ENCODE assay signal across 8 cellular contexts in genomic region chr13:91781982-91782691, GRCh38.
DNase-seq lines count a peak whose midpoint lies in the region; ATAC-seq and TF ChIP-seq lines count a peak whose summit lies in the region.
"Not testable (repeated sequence)": the region's sequence is repeated elsewhere in the genome, so short reads cannot be mapped to it uniquely, and the experiment has no call there.

No MANE protein-coding gene starts in this region.

- peaks cover 31% of the 10 kb centered on the region for H3K4me1 ChIP-seq in Caco-2
- not testable (repeated sequence) for H3K4me1 ChIP-seq in IMR-90 (ENCODE audit: control insufficient read depth, insufficient read depth, low read length); SK-N-SH (ENCODE audit: control insufficient read depth in 1 of 2, insufficient read depth in 2 of 2, low read depth in 1 of 2, low read length in 1 of 2); heart right ventricle

- not testable (repeated sequence) for H4K20me1 ChIP-seq in IMR-90 (ENCODE audit: insufficient read depth, low read length); SK-N-SH (ENCODE audit: insufficient read depth)

- dilution Hi-C loops in IMR-90 (cut with HindIII; ENCODE audit: low sequenced_read_pairs, unreplicated experiment) = not testable (repeated sequence)

- H3K79me1 ChIP-seq in IMR-90 (ENCODE audit: low read depth in 1 of 2, low read length in 2 of 2) = not testable (repeated sequence)

- not testable (repeated sequence) for ATAC-seq in IMR-90 (ENCODE audit: low read depth); heart right ventricle

- not testable (repeated sequence) for TF ChIP-seq EP300 in SK-N-SH (IDR thresholded peaks at IDR 0.05; ENCODE audit: borderline replicate concordance in 1 of 2, low read depth in 1 of 2, low read length in 1 of 2)

- not testable (repeated sequence) for H3K27me3 ChIP-seq in Caco-2 (replicated peaks; ENCODE audit: control insufficient read depth, insufficient read depth, low read length); IMR-90 (ENCODE audit: control insufficient read depth, insufficient read depth, low read length); SK-N-SH (ENCODE audit: insufficient read depth); heart right ventricle

- not testable (repeated sequence) for H3K4ac ChIP-seq in IMR-90 (ENCODE audit: low read depth, low read length)

- BruUV-seq in Caco-2 (replicated peaks; lab: Mats Ljungman, UMichigan) = TSS peak; percentile 80
- BruUV-seq in IMR-90 (replicated peaks; lab: Mats Ljungman, UMichigan) = not testable (repeated sequence)

- not testable (repeated sequence) for H3K36me3 Mint-ChIP-seq in Caco-2 (ENCODE audit: insufficient read depth, unreplicated experiment); brain

- CTCF ChIA-PET in Caco-2 (lab: Charles Lee) (interaction anchor here (0.6 to 1.4 kb wide), 13 partner anchors 11 to 579 kb away, joined by 3 to 23 read pairs (median 4); partner anchors contain the start of gene GPC5), SK-N-SH (lab: Yijun Ruan, JAX) (interaction anchor here (0.6 to 7.1 kb wide), 24 partner anchors 8 to 1770 kb away, joined by 3 to 107 read pairs (median 4); partner anchors contain the start of gene GPC5)
- CTCF ChIA-PET in IMR-90 (lab: Yijun Ruan, JAX) = not testable (repeated sequence)

- intact Hi-C loops in Caco-2 (cut with micrococcal nuclease; ENCODE audit: unreplicated experiment) (loop anchor here (1.0 to 10.0 kb wide), 9 partner anchors 35 to 469 kb away; no protein-coding TSS in a partner anchor), heart right ventricle (cut with DNase I) (loop anchor here in 5 of 10 donors (5.0 to 10.0 kb wide), 4 partner anchors 397 to 645 kb away; no protein-coding TSS in a partner anchor)
- intact Hi-C loops in IMR-90 (cut with micrococcal nuclease) = not testable (repeated sequence)

- not testable (repeated sequence) for H2AK9ac ChIP-seq in IMR-90 (replicated peaks; ENCODE audit: low read depth, low read length, poor library complexity)

- not testable (repeated sequence) for H3K23ac ChIP-seq in IMR-90 (ENCODE audit: low read depth, low read length)

- not testable (repeated sequence) for H3K14ac ChIP-seq in IMR-90 (replicated peaks; ENCODE audit: low read depth, low read length)

- H4K5ac ChIP-seq in IMR-90 (ENCODE audit: low read depth, low read length) = not testable (repeated sequence)

- not testable (repeated sequence) for H3K4me2 ChIP-seq in IMR-90 (ENCODE audit: low read depth, low read length); SK-N-SH

- H2AK5ac ChIP-seq in IMR-90 (ENCODE audit: low read depth, low read length) = not testable (repeated sequence)

- H4K91ac ChIP-seq in IMR-90 (ENCODE audit: insufficient read depth, low read depth, low read length) = not testable (repeated sequence)

- H2BK20ac ChIP-seq in IMR-90 (ENCODE audit: low read depth, low read length) = not testable (repeated sequence)

- H3K4me3 ChIP-seq in Caco-2 (ENCODE audit: low read depth, low read length); IMR-90 (ENCODE audit: insufficient read depth, low read depth, low read length); SK-N-SH (ENCODE audit: low read depth in 2 of 2, low read length in 1 of 2); heart right ventricle: not testable (repeated sequence)

- H3K4me3 Mint-ChIP-seq in Caco-2 (ENCODE audit: unreplicated experiment) = peak overlapping the region; percentile 25
- H3K4me3 Mint-ChIP-seq in brain = not testable (repeated sequence)

- in situ Hi-C loops in IMR-90 (cut with MboI; ENCODE audit: low sequenced_read_pairs) = not testable (repeated sequence)

- H3K9me1 ChIP-seq in IMR-90 (ENCODE audit: insufficient read depth, low read length) = not testable (repeated sequence)

- H3K9ac ChIP-seq in IMR-90 (ENCODE audit: low read depth, low read length); SK-N-SH: not testable (repeated sequence)

- H3K27ac Mint-ChIP-seq in Caco-2 (ENCODE audit: unreplicated experiment) = not testable (repeated sequence)
- H3K27ac Mint-ChIP-seq in brain = peak overlapping the region in 1 of 5 experiments; percentile 37

- not testable (repeated sequence) for H3K27ac ChIP-seq in IMR-90 (ENCODE audit: insufficient read depth, low read length); SK-N-SH (ENCODE audit: low read depth in 2 of 2, low read length in 1 of 2); heart right ventricle

- H3K36me3 ChIP-seq in Caco-2 (ENCODE audit: control insufficient read depth, insufficient read depth, low read length); IMR-90 (ENCODE audit: control insufficient read depth, insufficient read depth, low read length); SK-N-SH (replicated peaks in 1 of 2; ENCODE audit: control insufficient read depth in 1 of 2, insufficient read depth in 2 of 2, low read length in 1 of 2); heart right ventricle: not testable (repeated sequence)

- not testable (repeated sequence) for H3K9me3 ChIP-seq in Caco-2; IMR-90 (ENCODE audit: control insufficient read depth, insufficient read depth, low read length); SK-N-SH; heart right ventricle

- H2AFZ ChIP-seq in IMR-90 (replicated peaks; ENCODE audit: low read length, poor library complexity); SK-N-SH (ENCODE audit: low read depth): not testable (repeated sequence)

- not testable (repeated sequence) for H3K56ac ChIP-seq in IMR-90 (ENCODE audit: extremely low read depth, insufficient read depth, low read length)

- H3K79me2 ChIP-seq in SK-N-SH (ENCODE audit: insufficient read depth) = not testable (repeated sequence)

- H3K9me2 ChIP-seq in SK-N-SH = not testable (repeated sequence)

- not testable (repeated sequence) for H2BK120ac ChIP-seq in IMR-90 (ENCODE audit: low read depth, low read length)

- peak; percentile 40 to 51 for TF ChIP-seq CTCF in Caco-2 (IDR thresholded peaks at IDR 0.05; ENCODE audit: insufficient read depth in 1 of 2, low read depth in 1 of 2, low read length in 1 of 2, severe bottlenecking in 1 of 2, unreplicated experiment in 1 of 2)
- TF ChIP-seq CTCF in IMR-90 (conservative IDR thresholded peaks at IDR 0.05; ENCODE audit: low read depth, low read length) = 0 out of 2 replicates have a peak, but pooled peaks have one; percentile 9
- peak; percentile 23 for TF ChIP-seq CTCF in SK-N-SH (IDR thresholded peaks at IDR 0.05)
- TF ChIP-seq CTCF in brain (conservative IDR thresholded peaks at IDR 0.05) = peak; percentile 70 to 74
- peak in 6 of 9 donors; percentile 14 to 43 (median 27) for TF ChIP-seq CTCF in heart right ventricle (IDR thresholded peaks at IDR 0.05)

- peaks cover 16% of the 10 kb centered on the region for H3K4me1 Mint-ChIP-seq in Caco-2 (ENCODE audit: low read depth, unreplicated experiment)
- not testable (repeated sequence) for H3K4me1 Mint-ChIP-seq in brain

- H3K18ac ChIP-seq in IMR-90 (ENCODE audit: low read depth, low read length) = not testable (repeated sequence)

- peak; percentile 48 to 62 for DNase-seq in Caco-2
- peak; percentile 1 for DNase-seq in IMR-90
- peak; percentile 10 for DNase-seq in NCI-H748 (lab: John Stamatoyannopoulos, UW; ENCODE audit: unreplicated experiment)
- DNase-seq in SK-N-SH = peak; percentile 17
- not testable (repeated sequence) for DNase-seq in heart right ventricle
- DNase-seq in midbrain (lab: John Stamatoyannopoulos, UW) = peak; percentile 37
- peak; percentile 64 for DNase-seq in superior temporal gyrus (ENCODE audit: extremely low spot score)

- POLR2A ChIA-PET in Caco-2 (lab: Charles Lee) (interaction anchor here (0.7 kb wide), 1 partner anchor 253 kb away, joined by 3 read pairs; no protein-coding TSS in a partner anchor), SK-N-SH (lab: Yijun Ruan, JAX) (interaction anchor here (0.8 kb wide), 1 partner anchor 435 kb away, joined by 4 read pairs; the partner anchor contains the start of gene MIR17HG)
- POLR2A ChIA-PET in IMR-90 (lab: Charles Lee; ENCODE audit: unreplicated experiment) = not testable (repeated sequence)

- not testable (repeated sequence) for H4K8ac ChIP-seq in IMR-90 (ENCODE audit: low read depth in 2 of 2, low read length in 2 of 2)

- not testable (repeated sequence) for TF ChIP-seq RAD21 in IMR-90 (IDR thresholded peaks at IDR 0.05; ENCODE audit: low read length)
- TF ChIP-seq RAD21 in SK-N-SH (IDR thresholded peaks at IDR 0.05; ENCODE audit: low read length) = peak; percentile 83

- not testable (repeated sequence) for H2BK15ac ChIP-seq in IMR-90 (ENCODE audit: low read depth, low read length)

- H2BK5ac ChIP-seq in IMR-90 (ENCODE audit: low read depth, low read length, poor library complexity, severe bottlenecking) = not testable (repeated sequence)

- TF ChIP-seq POLR2A in IMR-90 (IDR thresholded peaks at IDR 0.05; ENCODE audit: low read depth, low read length) = not testable (repeated sequence)

- 20% methylated on average over 1 of the region's 7 CpGs; no CpG with 5 or more reads in 1 of the 2 experiments for WGBS in IMR-90 (ENCODE audit: extremely low coverage in 2 of 2, insufficient read length in 1 of 2), 2 experiments
- WGBS in SK-N-SH (ENCODE audit: low lambda C conversion rate) = 34% methylated on average over 7 of the region's 7 CpGs
- 43 to 48% methylated on average over 7 of the region's 7 CpGs for WGBS in heart right ventricle, 2 donors

- not testable (repeated sequence) for H3F3A ChIP-seq in SK-N-SH (replicated peaks; ENCODE audit: insufficient read depth)

- H3K27me3 Mint-ChIP-seq in Caco-2 (ENCODE audit: insufficient read depth, unreplicated experiment); brain: not testable (repeated sequence)

- H3K9me3 Mint-ChIP-seq in Caco-2 (ENCODE audit: unreplicated experiment); brain: not testable (repeated sequence)

TF ChIP-seq in SK-N-SH, 30 proteins besides CTCF, POLR2A, EP300 and RAD21:
- TF ChIP-seq SMC3 (IDR thresholded peaks at IDR 0.05; ENCODE audit: low read depth, low read length) = peak; percentile 52; the same call in 1 of the 2 replicates
TF ChIP-seq in SK-N-SH: peak in this region for 1; not testable (repeated sequence) for 29.

Comparison
In these comparisons a context has a peak if more than half of its experiments do, and no peak if none do; other contexts are left out.
1. CTCF ChIP-seq: peak in every context shown above with its lines; median percentile 72 in brain; 46 in Caco-2; 27 in heart right ventricle; 23 in SK-N-SH; 9 in IMR-90.